ENCODE assay signal across 1 cellular context in the genomic region with DNA sequence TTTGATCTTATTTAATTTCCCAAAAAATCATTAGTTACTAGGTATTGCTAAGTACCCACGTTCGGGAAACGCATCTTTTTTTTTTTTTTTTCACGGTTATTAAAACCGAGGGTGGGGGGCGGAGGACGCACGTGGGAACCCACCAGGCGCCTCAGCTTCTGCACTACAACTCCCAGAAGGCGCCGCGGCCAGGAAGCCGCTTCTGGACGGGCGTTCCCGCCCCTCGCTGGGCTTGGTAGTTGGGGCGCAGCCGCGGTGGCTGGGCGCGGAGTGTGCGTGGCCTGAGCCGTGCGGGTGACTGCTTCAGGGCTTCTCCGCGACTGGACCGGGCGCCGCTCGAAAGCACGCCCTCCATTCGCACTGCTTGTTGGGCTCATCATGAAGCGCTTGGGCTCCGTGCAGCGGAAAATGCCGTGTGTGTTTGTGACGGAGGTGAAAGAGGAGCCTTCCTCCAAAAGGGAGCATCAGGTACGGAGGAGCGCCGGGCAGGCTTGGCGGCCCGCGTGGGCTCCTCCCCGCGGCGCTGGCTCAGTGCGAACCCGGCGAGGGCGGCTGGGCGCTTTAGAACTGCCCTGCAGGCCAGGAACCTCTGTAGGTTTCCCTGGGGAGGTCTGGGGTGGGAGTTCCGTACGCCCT.
TF ChIP-seq lines count a peak whose summit lies in the region.

No MANE protein-coding gene starts in this region.

TF ChIP-seq in HepG2, 621 proteins besides CTCF, POLR2A, EP300 and RAD21 (continued from another document and continues in another):
- TF ChIP-seq TBL1XR1 (IDR thresholded peaks at IDR 0.05; ENCODE audit: borderline replicate concordance, low read length, partially characterized antibody) (no peak), ZNF550 (CRISPR knock-in tag; IDR thresholded peaks at IDR 0.05; ENCODE audit: borderline replicate concordance) (0 out of 2 replicates have a peak, but pooled peaks have one; percentile 29), CHD2 (IDR thresholded peaks at IDR 0.05; ENCODE audit: low read depth, low read length) (no peak), AKAP8 (CRISPR knock-in tag; IDR thresholded peaks at IDR 0.05) (no peak), JARID2 (CRISPR knock-in tag; IDR thresholded peaks at IDR 0.05; ENCODE audit: insufficient replicate concordance) (no peak), GABPB1 (CRISPR knock-in tag; IDR thresholded peaks at IDR 0.05) (peak; percentile 95), ZNF709 (CRISPR knock-in tag; IDR thresholded peaks at IDR 0.05) (peak; percentile 88), SNAPC2 (CRISPR knock-in tag; IDR thresholded peaks at IDR 0.05) (no peak), SPEN (CRISPR knock-in tag; IDR thresholded peaks at IDR 0.05; ENCODE audit: low read depth) (peak; percentile 63; the same call in 1 of the 2 replicates), HIVEP1 (CRISPR knock-in tag; IDR thresholded peaks at IDR 0.05) (0 out of 2 replicates have a peak, but pooled peaks have one; percentile 31), MEIS1 (CRISPR knock-in tag; IDR thresholded peaks at IDR 0.05; ENCODE audit: borderline replicate concordance) (no peak), ZNF225 (CRISPR knock-in tag; IDR thresholded peaks at IDR 0.05) (peak; percentile 88), ZSCAN25 (CRISPR knock-in tag; IDR thresholded peaks at IDR 0.05) (0 out of 2 replicates have a peak, but pooled peaks have one; percentile 37), FOXP1 (IDR thresholded peaks at IDR 0.05) (no peak), FOXP1 (CRISPR knock-in tag; IDR thresholded peaks at IDR 0.05) (no peak), KLF13 (CRISPR knock-in tag; IDR thresholded peaks at IDR 0.05) (no peak), PHB2 (IDR thresholded peaks at IDR 0.05; ENCODE audit: partially characterized antibody) (no peak), ZNF75D (CRISPR knock-in tag; IDR thresholded peaks at IDR 0.05; ENCODE audit: borderline replicate concordance) (no peak), GTF2F1 (IDR thresholded peaks at IDR 0.05; ENCODE audit: low read length) (no peak), ZNF605 (CRISPR knock-in tag; IDR thresholded peaks at IDR 0.05) (peak; percentile 80), ZNF660 (CRISPR knock-in tag; IDR thresholded peaks at IDR 0.05; ENCODE audit: borderline replicate concordance, low read depth) (no peak), ZNF124 (CRISPR knock-in tag; IDR thresholded peaks at IDR 0.05) (no peak), FOXM1 (CRISPR knock-in tag; IDR thresholded peaks at IDR 0.05) (no peak), FOXK2 (IDR thresholded peaks at IDR 0.05) (no peak), SNAI1 (CRISPR knock-in tag; IDR thresholded peaks at IDR 0.05; ENCODE audit: borderline replicate concordance) (no peak), WIZ (CRISPR knock-in tag; IDR thresholded peaks at IDR 0.05) (0 out of 2 replicates have a peak, but pooled peaks have one; percentile 66), SCMH1 (CRISPR knock-in tag; IDR thresholded peaks at IDR 0.05; ENCODE audit: borderline replicate concordance) (no peak), NFKBIZ (CRISPR knock-in tag; IDR thresholded peaks at IDR 0.05) (no peak), TCF7L2 (IDR thresholded peaks at IDR 0.05; ENCODE audit: low read depth, low read length) (no peak), RFX3 (CRISPR knock-in tag; IDR thresholded peaks at IDR 0.05) (no peak), TEAD3 (CRISPR knock-in tag; optimal IDR thresholded peaks at IDR 0.05; ENCODE audit: borderline replicate concordance) (no peak), ZNF496 (CRISPR knock-in tag; IDR thresholded peaks at IDR 0.05; ENCODE audit: insufficient replicate concordance) (no peak), HNRNPUL1 (IDR thresholded peaks at IDR 0.05; ENCODE audit: low read depth, low read length) (no peak), HMG20A (CRISPR knock-in tag; IDR thresholded peaks at IDR 0.05; ENCODE audit: borderline replicate concordance) (no peak)
- TF ChIP-seq, protein P1, sequence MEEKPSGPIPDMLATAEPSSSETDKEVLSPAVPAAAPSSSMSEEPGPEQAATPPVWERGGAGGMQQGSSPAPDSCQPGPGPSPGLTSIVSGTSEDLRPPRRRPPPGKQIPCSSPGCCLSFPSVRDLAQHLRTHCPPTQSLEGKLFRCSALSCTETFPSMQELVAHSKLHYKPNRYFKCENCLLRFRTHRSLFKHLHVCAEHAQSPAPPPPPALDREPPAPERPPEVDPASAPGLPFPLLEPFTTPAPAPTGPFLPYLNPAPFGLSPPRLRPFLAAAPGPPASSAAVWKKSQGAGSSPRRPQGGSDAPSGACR (CRISPR knock-in tag; IDR thresholded peaks at IDR 0.05), result 0 out of 2 replicates have a peak, but pooled peaks have one; percentile 42
- TF ChIP-seq, protein P2, sequence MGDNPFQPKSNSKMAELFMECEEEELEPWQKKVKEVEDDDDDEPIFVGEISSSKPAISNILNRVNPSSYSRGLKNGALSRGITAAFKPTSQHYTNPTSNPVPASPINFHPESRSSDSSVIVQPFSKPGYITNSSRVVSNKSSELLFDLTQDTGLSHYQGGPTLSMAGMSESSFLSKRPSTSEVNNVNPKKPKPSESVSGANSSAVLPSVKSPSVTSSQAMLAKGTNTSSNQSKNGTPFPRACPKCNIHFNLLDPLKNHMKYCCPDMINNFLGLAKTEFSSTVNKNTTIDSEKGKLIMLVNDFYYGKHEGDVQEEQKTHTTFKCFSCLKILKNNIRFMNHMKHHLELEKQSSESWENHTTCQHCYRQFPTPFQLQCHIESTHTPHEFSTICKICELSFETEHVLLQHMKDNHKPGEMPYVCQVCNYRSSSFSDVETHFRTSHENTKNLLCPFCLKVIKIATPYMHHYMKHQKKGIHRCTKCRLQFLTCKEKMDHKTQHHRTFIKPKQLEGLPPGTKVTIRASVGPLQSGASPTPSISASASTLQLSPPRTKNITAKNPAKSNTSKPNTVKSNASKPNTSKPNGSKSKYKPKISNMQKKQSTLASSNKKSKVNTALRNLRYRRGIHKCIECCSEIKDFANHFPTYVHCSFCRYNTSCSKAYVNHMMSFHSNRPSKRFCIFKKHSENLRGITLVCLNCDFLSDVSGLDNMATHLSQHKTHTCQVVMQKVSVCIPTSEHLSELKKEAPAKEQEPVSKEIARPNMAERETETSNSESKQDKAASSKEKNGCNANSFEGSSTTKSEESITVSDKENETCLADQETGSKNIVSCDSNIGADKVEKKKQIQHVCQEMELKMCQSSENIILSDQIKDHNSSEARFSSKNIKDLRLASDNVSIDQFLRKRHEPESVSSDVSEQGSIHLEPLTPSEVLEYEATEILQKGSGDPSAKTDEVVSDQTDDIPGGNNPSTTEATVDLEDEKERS (CRISPR knock-in tag; IDR thresholded peaks at IDR 0.05), result no peak
- TF ChIP-seq, protein P3, sequence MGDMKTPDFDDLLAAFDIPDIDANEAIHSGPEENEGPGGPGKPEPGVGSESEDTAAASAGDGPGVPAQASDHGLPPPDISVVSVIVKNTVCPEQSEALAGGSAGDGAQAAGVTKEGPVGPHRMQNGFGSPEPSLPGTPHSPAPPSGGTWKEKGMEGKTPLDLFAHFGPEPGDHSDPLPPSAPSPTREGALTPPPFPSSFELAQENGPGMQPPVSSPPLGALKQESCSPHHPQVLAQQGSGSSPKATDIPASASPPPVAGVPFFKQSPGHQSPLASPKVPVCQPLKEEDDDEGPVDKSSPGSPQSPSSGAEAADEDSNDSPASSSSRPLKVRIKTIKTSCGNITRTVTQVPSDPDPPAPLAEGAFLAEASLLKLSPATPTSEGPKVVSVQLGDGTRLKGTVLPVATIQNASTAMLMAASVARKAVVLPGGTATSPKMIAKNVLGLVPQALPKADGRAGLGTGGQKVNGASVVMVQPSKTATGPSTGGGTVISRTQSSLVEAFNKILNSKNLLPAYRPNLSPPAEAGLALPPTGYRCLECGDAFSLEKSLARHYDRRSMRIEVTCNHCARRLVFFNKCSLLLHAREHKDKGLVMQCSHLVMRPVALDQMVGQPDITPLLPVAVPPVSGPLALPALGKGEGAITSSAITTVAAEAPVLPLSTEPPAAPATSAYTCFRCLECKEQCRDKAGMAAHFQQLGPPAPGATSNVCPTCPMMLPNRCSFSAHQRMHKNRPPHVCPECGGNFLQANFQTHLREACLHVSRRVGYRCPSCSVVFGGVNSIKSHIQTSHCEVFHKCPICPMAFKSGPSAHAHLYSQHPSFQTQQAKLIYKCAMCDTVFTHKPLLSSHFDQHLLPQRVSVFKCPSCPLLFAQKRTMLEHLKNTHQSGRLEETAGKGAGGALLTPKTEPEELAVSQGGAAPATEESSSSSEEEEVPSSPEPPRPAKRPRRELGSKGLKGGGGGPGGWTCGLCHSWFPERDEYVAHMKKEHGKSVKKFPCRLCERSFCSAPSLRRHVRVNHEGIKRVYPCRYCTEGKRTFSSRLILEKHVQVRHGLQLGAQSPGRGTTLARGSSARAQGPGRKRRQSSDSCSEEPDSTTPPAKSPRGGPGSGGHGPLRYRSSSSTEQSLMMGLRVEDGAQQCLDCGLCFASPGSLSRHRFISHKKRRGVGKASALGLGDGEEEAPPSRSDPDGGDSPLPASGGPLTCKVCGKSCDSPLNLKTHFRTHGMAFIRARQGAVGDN (CRISPR knock-in tag; IDR thresholded peaks at IDR 0.05), result peak; percentile 89
- TF ChIP-seq, protein P4, sequence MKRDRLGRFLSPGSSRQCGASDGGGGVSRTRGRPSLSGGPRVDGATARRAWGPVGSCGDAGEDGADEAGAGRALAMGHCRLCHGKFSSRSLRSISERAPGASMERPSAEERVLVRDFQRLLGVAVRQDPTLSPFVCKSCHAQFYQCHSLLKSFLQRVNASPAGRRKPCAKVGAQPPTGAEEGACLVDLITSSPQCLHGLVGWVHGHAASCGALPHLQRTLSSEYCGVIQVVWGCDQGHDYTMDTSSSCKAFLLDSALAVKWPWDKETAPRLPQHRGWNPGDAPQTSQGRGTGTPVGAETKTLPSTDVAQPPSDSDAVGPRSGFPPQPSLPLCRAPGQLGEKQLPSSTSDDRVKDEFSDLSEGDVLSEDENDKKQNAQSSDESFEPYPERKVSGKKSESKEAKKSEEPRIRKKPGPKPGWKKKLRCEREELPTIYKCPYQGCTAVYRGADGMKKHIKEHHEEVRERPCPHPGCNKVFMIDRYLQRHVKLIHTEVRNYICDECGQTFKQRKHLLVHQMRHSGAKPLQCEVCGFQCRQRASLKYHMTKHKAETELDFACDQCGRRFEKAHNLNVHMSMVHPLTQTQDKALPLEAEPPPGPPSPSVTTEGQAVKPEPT (CRISPR knock-in tag; IDR thresholded peaks at IDR 0.05; ENCODE audit: low read depth), result no peak
- TF ChIP-seq, protein P5, sequence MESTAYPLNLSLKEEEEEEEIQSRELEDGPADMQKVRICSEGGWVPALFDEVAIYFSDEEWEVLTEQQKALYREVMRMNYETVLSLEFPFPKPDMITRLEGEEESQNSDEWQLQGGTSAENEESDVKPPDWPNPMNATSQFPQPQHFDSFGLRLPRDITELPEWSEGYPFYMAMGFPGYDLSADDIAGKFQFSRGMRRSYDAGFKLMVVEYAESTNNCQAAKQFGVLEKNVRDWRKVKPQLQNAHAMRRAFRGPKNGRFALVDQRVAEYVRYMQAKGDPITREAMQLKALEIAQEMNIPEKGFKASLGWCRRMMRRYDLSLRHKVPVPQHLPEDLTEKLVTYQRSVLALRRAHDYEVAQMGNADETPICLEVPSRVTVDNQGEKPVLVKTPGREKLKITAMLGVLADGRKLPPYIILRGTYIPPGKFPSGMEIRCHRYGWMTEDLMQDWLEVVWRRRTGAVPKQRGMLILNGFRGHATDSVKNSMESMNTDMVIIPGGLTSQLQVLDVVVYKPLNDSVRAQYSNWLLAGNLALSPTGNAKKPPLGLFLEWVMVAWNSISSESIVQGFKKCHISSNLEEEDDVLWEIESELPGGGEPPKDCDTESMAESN (CRISPR knock-in tag; conservative IDR thresholded peaks at IDR 0.05), result peak; percentile 98
- TF ChIP-seq, protein P6, sequence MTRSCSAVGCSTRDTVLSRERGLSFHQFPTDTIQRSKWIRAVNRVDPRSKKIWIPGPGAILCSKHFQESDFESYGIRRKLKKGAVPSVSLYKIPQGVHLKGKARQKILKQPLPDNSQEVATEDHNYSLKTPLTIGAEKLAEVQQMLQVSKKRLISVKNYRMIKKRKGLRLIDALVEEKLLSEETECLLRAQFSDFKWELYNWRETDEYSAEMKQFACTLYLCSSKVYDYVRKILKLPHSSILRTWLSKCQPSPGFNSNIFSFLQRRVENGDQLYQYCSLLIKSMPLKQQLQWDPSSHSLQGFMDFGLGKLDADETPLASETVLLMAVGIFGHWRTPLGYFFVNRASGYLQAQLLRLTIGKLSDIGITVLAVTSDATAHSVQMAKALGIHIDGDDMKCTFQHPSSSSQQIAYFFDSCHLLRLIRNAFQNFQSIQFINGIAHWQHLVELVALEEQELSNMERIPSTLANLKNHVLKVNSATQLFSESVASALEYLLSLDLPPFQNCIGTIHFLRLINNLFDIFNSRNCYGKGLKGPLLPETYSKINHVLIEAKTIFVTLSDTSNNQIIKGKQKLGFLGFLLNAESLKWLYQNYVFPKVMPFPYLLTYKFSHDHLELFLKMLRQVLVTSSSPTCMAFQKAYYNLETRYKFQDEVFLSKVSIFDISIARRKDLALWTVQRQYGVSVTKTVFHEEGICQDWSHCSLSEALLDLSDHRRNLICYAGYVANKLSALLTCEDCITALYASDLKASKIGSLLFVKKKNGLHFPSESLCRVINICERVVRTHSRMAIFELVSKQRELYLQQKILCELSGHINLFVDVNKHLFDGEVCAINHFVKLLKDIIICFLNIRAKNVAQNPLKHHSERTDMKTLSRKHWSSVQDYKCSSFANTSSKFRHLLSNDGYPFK (CRISPR knock-in tag; IDR thresholded peaks at IDR 0.05; ENCODE audit: borderline replicate concordance), result peak; percentile 87
- TF ChIP-seq, protein P7, sequence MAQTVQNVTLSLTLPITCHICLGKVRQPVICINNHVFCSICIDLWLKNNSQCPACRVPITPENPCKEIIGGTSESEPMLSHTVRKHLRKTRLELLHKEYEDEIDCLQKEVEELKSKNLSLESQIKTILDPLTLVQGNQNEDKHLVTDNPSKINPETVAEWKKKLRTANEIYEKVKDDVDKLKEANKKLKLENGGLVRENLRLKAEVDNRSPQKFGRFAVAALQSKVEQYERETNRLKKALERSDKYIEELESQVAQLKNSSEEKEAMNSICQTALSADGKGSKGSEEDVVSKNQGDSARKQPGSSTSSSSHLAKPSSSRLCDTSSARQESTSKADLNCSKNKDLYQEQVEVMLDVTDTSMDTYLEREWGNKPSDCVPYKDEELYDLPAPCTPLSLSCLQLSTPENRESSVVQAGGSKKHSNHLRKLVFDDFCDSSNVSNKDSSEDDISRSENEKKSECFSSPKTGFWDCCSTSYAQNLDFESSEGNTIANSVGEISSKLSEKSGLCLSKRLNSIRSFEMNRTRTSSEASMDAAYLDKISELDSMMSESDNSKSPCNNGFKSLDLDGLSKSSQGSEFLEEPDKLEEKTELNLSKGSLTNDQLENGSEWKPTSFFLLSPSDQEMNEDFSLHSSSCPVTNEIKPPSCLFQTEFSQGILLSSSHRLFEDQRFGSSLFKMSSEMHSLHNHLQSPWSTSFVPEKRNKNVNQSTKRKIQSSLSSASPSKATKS (CRISPR knock-in tag; IDR thresholded peaks at IDR 0.05), result no peak
- TF ChIP-seq, protein P8, sequence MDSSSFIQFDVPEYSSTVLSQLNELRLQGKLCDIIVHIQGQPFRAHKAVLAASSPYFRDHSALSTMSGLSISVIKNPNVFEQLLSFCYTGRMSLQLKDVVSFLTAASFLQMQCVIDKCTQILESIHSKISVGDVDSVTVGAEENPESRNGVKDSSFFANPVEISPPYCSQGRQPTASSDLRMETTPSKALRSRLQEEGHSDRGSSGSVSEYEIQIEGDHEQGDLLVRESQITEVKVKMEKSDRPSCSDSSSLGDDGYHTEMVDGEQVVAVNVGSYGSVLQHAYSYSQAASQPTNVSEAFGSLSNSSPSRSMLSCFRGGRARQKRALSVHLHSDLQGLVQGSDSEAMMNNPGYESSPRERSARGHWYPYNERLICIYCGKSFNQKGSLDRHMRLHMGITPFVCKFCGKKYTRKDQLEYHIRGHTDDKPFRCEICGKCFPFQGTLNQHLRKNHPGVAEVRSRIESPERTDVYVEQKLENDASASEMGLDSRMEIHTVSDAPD (CRISPR knock-in tag; IDR thresholded peaks at IDR 0.05), result no peak
- TF ChIP-seq, protein P9, sequence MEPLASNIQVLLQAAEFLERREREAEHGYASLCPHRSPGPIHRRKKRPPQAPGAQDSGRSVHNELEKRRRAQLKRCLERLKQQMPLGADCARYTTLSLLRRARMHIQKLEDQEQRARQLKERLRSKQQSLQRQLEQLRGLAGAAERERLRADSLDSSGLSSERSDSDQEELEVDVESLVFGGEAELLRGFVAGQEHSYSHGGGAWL (CRISPR knock-in tag; IDR thresholded peaks at IDR 0.05), result peak; percentile 74; the same call in 1 of the 2 replicates
